1 cellular context compared by ENCODE assay signal in the genomic region with DNA sequence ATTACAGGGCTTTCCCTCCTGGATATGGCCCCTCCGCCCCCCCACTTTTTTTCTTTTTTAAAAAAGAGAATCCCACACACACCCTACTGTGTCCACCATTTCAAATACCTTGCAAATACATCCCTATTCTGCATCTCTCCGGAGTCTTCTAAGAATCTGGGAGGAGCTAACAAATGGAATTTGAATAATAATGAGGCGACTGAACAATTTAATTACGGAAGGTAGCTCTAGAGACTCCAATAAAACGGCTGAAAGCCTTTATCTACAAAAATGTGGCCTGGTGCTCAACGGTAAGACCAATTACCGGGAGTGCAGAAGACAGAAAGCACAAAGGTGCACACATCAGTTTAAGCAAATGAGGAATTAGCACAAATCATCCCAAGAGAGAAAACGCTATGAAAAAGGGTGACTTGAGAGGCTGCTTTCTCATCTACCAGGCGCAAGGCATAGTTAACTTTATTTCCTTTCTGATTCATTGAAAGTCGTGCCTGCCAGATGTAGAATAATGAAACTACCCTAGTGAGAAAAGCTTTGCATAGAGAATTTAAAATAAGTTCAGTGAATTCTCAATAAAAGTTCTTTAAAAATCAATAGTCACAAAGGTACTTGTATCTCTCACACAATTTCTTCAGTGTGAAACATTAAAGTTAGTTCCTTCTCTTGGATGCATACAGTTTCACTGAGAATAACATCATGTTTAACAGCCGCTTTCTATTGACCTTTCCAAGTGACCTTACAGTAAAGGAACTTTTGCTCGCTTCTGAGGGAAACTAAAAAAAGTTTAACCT.
TF ChIP-seq lines count a peak whose summit lies in the region.

No MANE protein-coding gene starts in this region.

TF ChIP-seq in HepG2, 621 proteins besides CTCF, POLR2A, EP300 and RAD21:
- TF ChIP-seq WIZ (CRISPR knock-in tag; IDR thresholded peaks at IDR 0.05) (no peak), CBX2 (IDR thresholded peaks at IDR 0.05; ENCODE audit: low read depth, low read length) (peak; percentile 35; the same call in 1 of the 2 replicates), CBX2 (CRISPR knock-in tag; IDR thresholded peaks at IDR 0.05; ENCODE audit: low read depth) (no peak)
